8 cellular contexts compared by ENCODE assay signal in the genomic region with DNA sequence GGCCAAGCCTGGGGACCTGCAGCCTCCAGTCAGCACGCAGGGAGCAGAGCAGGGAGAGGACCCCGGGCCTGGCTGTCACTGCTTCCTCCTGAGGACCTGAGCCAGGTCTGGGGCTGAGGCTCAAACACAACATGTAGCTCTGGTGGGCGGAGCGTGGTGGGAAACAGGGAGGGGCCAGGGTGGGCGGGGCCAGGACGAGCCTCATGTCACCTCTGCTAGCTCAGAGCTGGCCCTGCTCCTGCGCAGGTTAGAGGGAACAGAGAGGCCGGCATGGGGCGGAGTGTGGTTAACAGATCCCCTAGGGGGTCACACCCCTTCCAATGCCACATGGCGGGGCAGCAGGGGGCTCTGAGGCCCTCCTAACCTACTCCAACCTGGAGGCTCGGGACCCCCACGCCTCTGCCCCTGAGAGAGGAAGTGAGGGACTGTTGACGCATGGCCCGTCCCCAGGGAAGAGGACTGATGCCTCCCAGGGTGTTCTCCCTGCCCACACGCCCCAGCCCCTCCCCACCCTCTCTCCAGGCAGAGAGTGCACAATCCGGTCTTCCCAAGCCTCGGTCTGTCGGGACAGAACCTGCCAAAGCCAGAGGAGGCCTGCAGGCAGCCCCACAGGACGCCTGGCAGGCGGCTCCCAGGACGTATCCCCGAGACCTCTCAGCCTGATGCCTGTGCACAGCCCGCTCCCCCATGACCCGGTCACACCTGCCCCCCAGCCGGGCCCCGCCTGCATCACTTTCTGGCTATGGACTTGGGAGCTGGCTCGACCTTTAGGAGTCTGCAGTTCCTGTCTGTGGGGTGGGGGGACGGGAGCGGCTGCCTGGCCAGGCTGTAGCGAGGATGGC. TPM values are rescaled to one million over a fixed set of nuclear protein-coding genes. Genes with fewer than 3 reads are reported as not detected.
DNase-seq lines count a peak whose midpoint lies in the region; ATAC-seq and TF ChIP-seq lines count a peak whose summit lies in the region.

No MANE protein-coding gene starts in this region.

- ATAC-seq in esophagus mucosa: peak; percentile 78
- ATAC-seq in HG03354 (IDR thresholded peaks at IDR 0.05; ENCODE audit: poor library complexity, severe bottlenecking, unreplicated experiment): no peak

- in situ Hi-C loops in ACHN (cut with HindIII; ENCODE audit: low pct_ligation_motif_present, low pct_unique_long_range_greater_than_20kb, low sequenced_read_pairs): loop anchor here (25.0 kb wide), 1 partner anchor 92 kb away; the partner anchor contains the start of genes GALNS, PABPN1L and TRAPPC2L

- H3K36me3 ChIP-seq in SJSA1: peaks cover 52% of the 10 kb centered on the region

- TF ChIP-seq CTCF in GM12865 (IDR thresholded peaks at IDR 0.05; ENCODE audit: insufficient read depth, low read depth, low read length, missing control alignments): no peak

- peak; percentile 43 for DNase-seq in ACHN
- peak; percentile 73 for DNase-seq in GM12865 (ENCODE audit: low read depth)
- DNase-seq in SJSA1 (ENCODE audit: low read depth in 1 of 2, low spot score in 2 of 2): peak; percentile 89 to 90
- DNase-seq in stimulated activated CD8-positive, alpha-beta memory T cell treated with anti-CD3 and anti-CD28 coated beads, Interleukin-2, amount 100 ng/mL, for 48 hours (ENCODE audit: low read depth in 2 of 2): peak; percentile 24 to 45
- DNase-seq in Kasumi-1 (lab: John Stamatoyannopoulos, UW): no peak
- DNase-seq in anterior cingulate cortex (lab: John Stamatoyannopoulos, UW): no peak

- H3K27ac ChIP-seq in SJSA1: peak overlapping the region; percentile 82

- no peaks in the 10 kb centered on the region for H3K27me3 ChIP-seq in SJSA1 (replicated peaks)

- no peak overlapping the region for H3K4me3 ChIP-seq in GM12865 (ENCODE audit: low read depth, low read length)
- H3K4me3 ChIP-seq in SJSA1: peak overlapping the region; percentile 24

- H3K9me3 ChIP-seq in SJSA1 (replicated peaks): no peaks in the 10 kb centered on the region

- peaks cover 85% of the 10 kb centered on the region for H3K4me1 ChIP-seq in SJSA1 (replicated peaks)

RNA-seq across cellular contexts. Expression of gene PIEZO1, which starts 15.2 kb away (rescaled TPM):
- 142 and 181 TPM in 2 replicates for total RNA-seq in SJSA1 (2014; rRNA removed; shearing (Covaris generic))
- total RNA-seq in esophagus mucosa: 64.7 TPM

RNA-seq across cellular contexts. Expression of gene CDT1, which starts 33.8 kb away (rescaled TPM):
- total RNA-seq in SJSA1 (2014; rRNA removed; shearing (Covaris generic)): 36.7 and 45.7 TPM in 2 replicates
- 21.6 TPM for total RNA-seq in esophagus mucosa

RNA-seq across cellular contexts. Expression of gene APRT, which starts 41.9 kb away (rescaled TPM):
- total RNA-seq in SJSA1 (2014; rRNA removed; shearing (Covaris generic)): 90.6 and 138 TPM in 2 replicates
- 207 TPM for total RNA-seq in esophagus mucosa

Comparison
In these comparisons a context has a peak if more than half of its experiments do, and no peak if none do; other contexts are left out.
1. DNase-seq: peak in ACHN (single experiment), GM12865 (single experiment), SJSA1 (2 of 2) and stimulated activated CD8-positive, alpha-beta memory T cell treated with anti-CD3 and anti-CD28 coated beads, Interleukin-2, amount 100 ng/mL, for 48 hours (2 of 2); none in Kasumi-1 (0 of 2) and anterior cingulate cortex (0 of 58).